24 cellular contexts compared by ENCODE assay signal in the genomic region with DNA sequence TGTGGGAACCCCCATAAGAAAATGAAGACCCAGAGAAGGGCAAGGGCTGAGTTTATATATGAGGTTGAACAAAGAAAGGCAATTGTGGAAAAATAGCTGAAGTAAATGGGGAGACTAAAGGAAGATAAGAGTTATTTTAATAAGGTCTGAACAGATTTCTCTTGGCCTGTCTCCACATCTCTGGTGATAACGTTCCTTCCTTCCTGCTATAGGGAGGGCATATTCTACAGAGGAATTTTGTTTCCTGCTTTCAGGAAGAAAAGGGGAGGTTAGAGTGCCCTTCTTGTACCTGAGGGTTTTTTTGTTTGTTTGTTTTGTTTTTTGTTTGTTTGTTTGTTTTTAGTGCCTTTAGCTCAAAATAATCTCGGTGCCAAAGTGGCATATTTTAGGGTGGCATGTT. TPM values are rescaled to one million over a fixed set of nuclear protein-coding genes. Genes with fewer than 3 reads are reported as not detected.
"Had no signal": no experiment of that assay in that cellular context is flagged by ENCODE, and none has a peak within 500 bp of the region (broad histone marks: within the 10 kb centered on the region; RNA-seq: fewer than 3 reads in every experiment).

No MANE protein-coding gene starts in this region.

- H3K27ac Mint-ChIP-seq: effector memory CD8-positive, alpha-beta T cell; natural killer cell; neural progenitor cell; progenitor cell of endocrine pancreas; stimulated activated effector memory CD8-positive, alpha-beta T cell treated with anti-CD3 and anti-CD28 coated beads, Interleukin-12 subunit alpha, Interleukin-12 subunit beta, amount 100 ng/mL, for 72 hours had no signal

- H3K4me2 ChIP-seq: neural progenitor cell had no signal

- H2AFZ ChIP-seq: neural progenitor cell had no signal

- H3K9ac ChIP-seq: neural progenitor cell had no signal

- H3K9me3 Mint-ChIP-seq: effector memory CD8-positive, alpha-beta T cell; natural killer cell; neural progenitor cell; stimulated activated effector memory CD8-positive, alpha-beta T cell treated with anti-CD3 and anti-CD28 coated beads, Interleukin-12 subunit alpha, Interleukin-12 subunit beta, amount 100 ng/mL, for 72 hours had no signal

- H3K9me3 ChIP-seq: esophagus squamous epithelium, gastroesophageal sphincter, pancreas, tibial nerve, upper lobe of right lung, vagina had no signal

- H3K27ac ChIP-seq: esophagus squamous epithelium, neural progenitor cell, pancreas, tibial nerve, upper lobe of right lung, vagina had no signal

- H3K4me3 ChIP-seq: esophagus squamous epithelium, gastroesophageal sphincter, lung, neural progenitor cell, pancreas, tibial nerve, upper lobe of right lung, vagina had no signal

- H3K27me3 ChIP-seq: esophagus squamous epithelium, gastroesophageal sphincter, neural progenitor cell, pancreas, tibial nerve, upper lobe of right lung, vagina had no signal

- H3K36me3 Mint-ChIP-seq: natural killer cell; neural progenitor cell; stimulated activated effector memory CD8-positive, alpha-beta T cell treated with anti-CD3 and anti-CD28 coated beads, Interleukin-12 subunit alpha, Interleukin-12 subunit beta, amount 100 ng/mL, for 72 hours had no signal

- ATAC-seq: effector memory CD8-positive, alpha-beta T cell; left cardiac atrium; left ventricle myocardium superior; natural killer cell; pancreas; stimulated activated effector memory CD8-positive, alpha-beta T cell treated with anti-CD3 and anti-CD28 coated beads, Interleukin-12 subunit alpha, Interleukin-12 subunit beta, amount 100 ng/mL, for 72 hours; stimulated activated naive CD8-positive, alpha-beta T cell treated with anti-CD3 and anti-CD28 coated beads, Interleukin-15, Interleukin-2, amounts not matched to agents 100 U/mL and 50 U/mL, for 24 hours; upper lobe of right lung had no signal

- H3K4me1 Mint-ChIP-seq: neural progenitor cell had no signal

- H3K36me3 ChIP-seq: esophagus squamous epithelium, gastroesophageal sphincter, neural progenitor cell, pancreas, tibial nerve, upper lobe of right lung, vagina had no signal

- H3K4me3 Mint-ChIP-seq: effector memory CD8-positive, alpha-beta T cell; natural killer cell; neural progenitor cell; stimulated activated effector memory CD8-positive, alpha-beta T cell treated with anti-CD3 and anti-CD28 coated beads, Interleukin-12 subunit alpha, Interleukin-12 subunit beta, amount 100 ng/mL, for 72 hours had no signal

- H3K4me1 ChIP-seq: neural progenitor cell, pancreas, upper lobe of right lung had no signal

- DNase-seq: effector memory CD8-positive, alpha-beta T cell; esophagus squamous epithelium; kidney; left cardiac atrium; left ventricle myocardium superior; natural killer cell; nucleus accumbens; pancreas; right cardiac atrium; small intestine; stimulated activated CD4-positive, alpha-beta T cell treated with anti-CD3 and anti-CD28 coated beads, Interleukin-4, amount 100 ng/mL, for 1 hour; stimulated activated CD8-positive, alpha-beta memory T cell treated with anti-CD3 and anti-CD28 coated beads, Interleukin-4, amount 100 ng/mL, for 48 hours; stimulated activated naive CD8-positive, alpha-beta T cell treated with anti-CD3 and anti-CD28 coated beads, Interleukin-15, Interleukin-2, amounts not matched to agents 100 U/mL and 50 U/mL, for 24 hours; upper lobe of right lung had no signal

RNA-seq across cellular contexts. Expression of a gene that starts 31.6 kb away (rescaled TPM):
- total RNA-seq: epithelial cell of proximal tubule, esophagus squamous epithelium, gastroesophageal sphincter, kidney, mononuclear cell, natural killer cell, temporal lobe, tibial nerve, vagina had no signal
- polyA plus RNA-seq: pancreas had no signal
